26 cellular contexts compared by ENCODE assay signal in genomic region chr1:203580733-203581132, GRCh38.
"Had no signal": no experiment of that assay in that cellular context is flagged by ENCODE, and none has a peak within 500 bp of the region (broad histone marks: within the 10 kb centered on the region; RNA-seq: fewer than 3 reads in every experiment).

No MANE protein-coding gene starts in this region.

- H3K27me3 ChIP-seq: pancreas, stomach, testis, tibial artery, vagina had no signal

- DNase-seq: hippocampal formation; kidney glomerular epithelial cell; left colon; left ventricle myocardium inferior; midbrain; mucosa of descending colon; naive thymus-derived CD4-positive, alpha-beta T cell; nucleus accumbens; pancreas; posterior cingulate gyrus; retina; right cardiac atrium; stimulated activated CD4-positive, alpha-beta T cell treated with anti-CD3 and anti-CD28 coated beads, Interleukin-12 subunit alpha, Interleukin-12 subunit beta, amount 100 ng/mL, for 4 hours; stimulated activated CD4-positive, alpha-beta T cell treated with anti-CD3 and anti-CD28 coated beads, Interleukin-15, amount 100 ng/mL, for 24 hours; stimulated activated CD4-positive, alpha-beta T cell treated with anti-CD3 and anti-CD28 coated beads, Interleukin-2, amount 100 ng/mL, for 24 hours; stimulated activated CD4-positive, alpha-beta T cell treated with anti-CD3 and anti-CD28 coated beads, Interleukin-4, amount 100 ng/mL, for 1 hour; stimulated activated naive B cell treated with anti-CD40 and anti-IgM and Interleukin-4, amounts not matched to agents 10 μg/mL and 1 μg/mL and 100 μg/mL, for 72 hours; stimulated activated naive CD8-positive, alpha-beta T cell treated with anti-CD3 and anti-CD28 coated beads, Interleukin-15, Interleukin-2, amounts not matched to agents 100 U/mL and 50 U/mL, for 24 hours; stomach; testis; tibial artery had no signal

- H3K36me3 ChIP-seq: left ventricle myocardium inferior, pancreas, prostate gland, stomach, tibial artery, vagina had no signal

- H3K9me3 ChIP-seq: left ventricle myocardium inferior, mucosa of descending colon, pancreas, prostate gland, stomach, testis, tibial artery, vagina had no signal

- H3K4me1 ChIP-seq: left ventricle myocardium inferior, pancreas, prostate gland, stomach, testis, tibial artery, vagina had no signal

- H3K4me3 ChIP-seq: left ventricle myocardium inferior, mucosa of descending colon, pancreas, prostate gland, skin epidermis, stomach, testis, tibial artery, vagina had no signal

- ATAC-seq: left colon; mucosa of descending colon; naive thymus-derived CD4-positive, alpha-beta T cell; natural killer cell treated with Interleukin-12 subunit alpha and Interleukin-12 subunit beta and Interleukin-15 and Interleukin-18, amount 100 ng/mL, for 72 hours; pancreas; right cardiac atrium; sciatic nerve; stimulated activated naive B cell treated with anti-CD40 and anti-IgM and Interleukin-4, amounts not matched to agents 10 μg/mL and 1 μg/mL and 100 μg/mL, for 72 hours; stimulated activated naive CD8-positive, alpha-beta T cell treated with anti-CD3 and anti-CD28 coated beads, Interleukin-15, Interleukin-2, amounts not matched to agents 100 U/mL and 50 U/mL, for 24 hours had no signal

- H3K27ac ChIP-seq: left ventricle myocardium inferior, pancreas, prostate gland, skin epidermis, stomach, testis, tibial artery, vagina had no signal
